Comparison of ENCODE assay signal across 22 cellular contexts in genomic region chr2:65458999-65459398, GRCh38. TPM values are rescaled to one million over a fixed set of nuclear protein-coding genes. Genes with fewer than 3 reads are reported as not detected.
DNase-seq lines count a peak whose midpoint lies in the region; ATAC-seq and TF ChIP-seq lines count a peak whose summit lies in the region.
"Had no signal": no experiment of that assay in that cellular context is flagged by ENCODE, and none has a peak within 500 bp of the region (broad histone marks: within the 10 kb centered on the region; RNA-seq: fewer than 3 reads in every experiment).

No MANE protein-coding gene starts in this region.

- ATAC-seq in RWPE2 (ENCODE audit: low read depth) (peak; percentile 35; the same call in 2 of the 3 replicates), GM21786 (IDR thresholded peaks at IDR 0.05; ENCODE audit: unreplicated experiment) (no peak)
- ATAC-seq: activated T-helper 17 cell treated with anti-CD3 and anti-CD28 coated beads, Interleukin-2, amount 50 U/mL, for 72 hours; foreskin keratinocyte; Right ventricle myocardium inferior; stimulated activated memory B cell treated with anti-CD40 and anti-IgM and Interleukin-4, amounts not matched to agents 10 μg/mL and 1 μg/mL and 100 μg/mL, for 72 hours had no signal

- H3K4me3 ChIP-seq in RWPE2 (ENCODE audit: severe bottlenecking): no peak overlapping the region
- no peak overlapping the region for H3K4me3 ChIP-seq in smooth muscle cell
- H3K4me3 ChIP-seq: ovary, sigmoid colon had no signal

- no peaks in the 10 kb centered on the region for H3K79me2 ChIP-seq in smooth muscle cell (ENCODE audit: low read depth)

- no peaks in the 10 kb centered on the region for H3K4me1 ChIP-seq in RWPE2 (ENCODE audit: insufficient read depth, poor library complexity, severe bottlenecking)
- H3K4me1 ChIP-seq in smooth muscle cell (ENCODE audit: low read depth): peaks cover 9% of the 10 kb centered on the region
- H3K4me1 ChIP-seq: sigmoid colon had no signal

- no peaks in the 10 kb centered on the region for H4K20me1 ChIP-seq in smooth muscle cell (ENCODE audit: low read depth)

- no peak overlapping the region for H3K27ac ChIP-seq in RWPE2 (ENCODE audit: poor library complexity, severe bottlenecking)
- H3K27ac ChIP-seq in smooth muscle cell (ENCODE audit: low read depth): peak overlapping the region; percentile 58
- H3K27ac ChIP-seq: foreskin keratinocyte, ovary, sigmoid colon had no signal

- H3K36me3 ChIP-seq in RWPE2 (ENCODE audit: low read depth): no peaks in the 10 kb centered on the region
- H3K36me3 ChIP-seq in smooth muscle cell (ENCODE audit: low read depth): no peaks in the 10 kb centered on the region
- H3K36me3 ChIP-seq: ovary, sigmoid colon had no signal

- 33% methylated on average over 3 of the region's 3 CpGs for WGBS in smooth muscle cell (ENCODE audit: low lambda C conversion rate)

- H3K27me3 ChIP-seq in RWPE2 (ENCODE audit: insufficient read depth, poor library complexity, severe bottlenecking) (no peaks in the 10 kb centered on the region), smooth muscle cell (ENCODE audit: low read depth) (no peaks in the 10 kb centered on the region)
- H3K27me3 ChIP-seq: foreskin keratinocyte, ovary, sigmoid colon had no signal

- TF ChIP-seq CTCF in RWPE2 (IDR thresholded peaks at IDR 0.05; ENCODE audit: poor library complexity, severe bottlenecking) (no peak), smooth muscle cell (IDR thresholded peaks at IDR 0.05; ENCODE audit: borderline replicate concordance, insufficient read depth, poor library complexity, severe bottlenecking) (no peak)

- peaks cover 10% of the 10 kb centered on the region for H3F3A ChIP-seq in smooth muscle cell (ENCODE audit: low read depth)

- H3K4me2 ChIP-seq in smooth muscle cell: peak overlapping the region; percentile 53

- H3K9me3 ChIP-seq in RWPE2 (ENCODE audit: severe bottlenecking) (no peaks in the 10 kb centered on the region), smooth muscle cell (replicated peaks; ENCODE audit: low read depth) (no peaks in the 10 kb centered on the region)
- H3K9me3 ChIP-seq: ovary, sigmoid colon had no signal

- H3K9ac ChIP-seq in smooth muscle cell (ENCODE audit: low read depth): no peak overlapping the region

- DNase-seq in HCEC 1CT: peak; percentile 22
- no peak for DNase-seq in RWPE2 (ENCODE audit: low spot score)
- DNase-seq in foreskin melanocyte: peak; percentile 5
- DNase-seq in smooth muscle cell (lab: John Stamatoyannopoulos, UW; ENCODE audit: unreplicated experiment): no peak
- no peak for DNase-seq in SIG-M5 treated with dmso at 0.1 percent for 504 hours (lab: John Stamatoyannopoulos, UW; ENCODE audit: unreplicated experiment)
- no peak for DNase-seq in NCI-H187 treated with DMSO at 0.1 percent for 48 hours (lab: John Stamatoyannopoulos, UW)
- DNase-seq: activated CD4-positive, alpha-beta T cell treated with anti-CD3 and anti-CD28 coated beads, Interleukin-2, amount 50 U/mL, for 1 hour; activated naive CD8-positive, alpha-beta T cell treated with anti-CD3 and anti-CD28 coated beads for 36 hours; CD8-positive, alpha-beta memory T cell; cortex of kidney; DMS53; foreskin keratinocyte; H9; naive B cell; NCI-H1105 treated with DMSO at 0.1 percent for 48 hours; NCI-H524; ovary; sigmoid colon had no signal

- H2AFZ ChIP-seq in smooth muscle cell (ENCODE audit: low read depth): no peak overlapping the region

RNA-seq across cellular contexts. Expression of gene SPRED2, which starts 26.6 kb away (rescaled TPM):
- 18.3 and 21.3 TPM in 2 replicates for total RNA-seq in smooth muscle cell
- polyA plus RNA-seq in smooth muscle cell: 23.0 and 23.7 TPM in 2 replicates

Comparison
In these comparisons a context has a peak if more than half of its experiments do, and no peak if none do; other contexts are left out.
1. DNase-seq: peak in HCEC 1CT (single experiment) and foreskin melanocyte (single experiment); none in RWPE2 (single experiment), smooth muscle cell (single experiment), SIG-M5 treated with dmso at 0.1 percent for 504 hours (single experiment) and NCI-H187 treated with DMSO at 0.1 percent for 48 hours (single experiment).